Comparison of ENCODE assay signal across 1 cellular context in the genomic region with DNA sequence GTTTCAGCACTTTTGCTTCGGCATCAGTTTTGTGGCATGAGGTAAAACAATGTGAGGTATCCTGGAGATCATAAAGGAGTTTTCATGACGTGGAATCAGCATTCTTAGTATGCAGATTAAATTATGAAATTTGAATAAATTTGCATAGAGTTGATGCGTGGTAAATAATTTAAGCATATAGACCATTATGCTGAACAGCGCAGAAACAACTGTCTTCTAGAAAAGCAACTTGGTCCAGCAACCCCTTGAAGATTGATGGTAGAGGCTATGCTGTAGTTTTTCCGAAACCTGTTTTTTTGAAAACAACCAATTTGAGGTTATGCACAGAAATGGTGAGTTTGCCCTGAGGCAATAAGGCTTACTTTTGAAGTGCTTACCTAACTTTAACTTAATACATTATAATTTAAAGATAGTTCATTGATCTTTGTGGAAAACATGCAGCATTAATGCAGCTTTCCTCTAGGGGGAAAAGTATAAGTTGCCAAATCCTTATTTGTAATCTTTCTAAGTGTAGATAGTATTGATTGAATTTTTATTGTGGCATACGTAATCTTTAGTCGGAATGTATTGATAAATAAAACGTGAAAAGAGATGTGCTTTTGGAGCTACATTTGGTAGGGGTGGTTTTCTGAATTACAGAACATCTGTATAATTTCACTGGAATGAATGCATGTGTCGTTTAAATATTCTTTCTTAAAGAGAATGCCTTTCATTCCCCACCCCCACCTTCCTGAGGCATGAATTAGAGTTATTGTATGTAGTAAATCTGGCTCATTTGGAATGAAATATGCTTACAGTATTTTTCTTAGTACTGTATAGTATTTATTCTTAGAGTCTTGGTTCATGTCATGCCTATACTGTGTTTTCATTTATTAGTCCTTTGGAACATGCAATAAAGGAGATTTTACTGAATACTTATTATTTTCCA.
TF ChIP-seq lines count a peak whose summit lies in the region.

No MANE protein-coding gene starts in this region.

TF ChIP-seq in HCT116, 20 proteins besides CTCF, POLR2A, EP300 and RAD21:
- TF ChIP-seq REST (IDR thresholded peaks at IDR 0.05; ENCODE audit: low read depth) = no peak
